Comparison of ENCODE assay signal across 24 cellular contexts in genomic region chr4:185821029-185821419, GRCh38. TPM values are rescaled to one million over a fixed set of nuclear protein-coding genes. Genes with fewer than 3 reads are reported as not detected.
"Had no signal": no experiment of that assay in that cellular context is flagged by ENCODE, and none has a peak within 500 bp of the region (broad histone marks: within the 10 kb centered on the region; RNA-seq: fewer than 3 reads in every experiment).

No MANE protein-coding gene starts in this region.

- H3K27ac ChIP-seq: breast epithelium, left lung, lower lobe of right lung, parathyroid adenoma, testis, upper lobe of left lung, vagina had no signal

- H3K4me1 ChIP-seq: breast epithelium, left lung, lower lobe of right lung, testis, upper lobe of left lung, vagina had no signal

- H3K27me3 ChIP-seq: breast epithelium, left lung, testis, upper lobe of left lung, vagina had no signal

- H3K4me3 ChIP-seq: breast epithelium, left lung, lower lobe of right lung, upper lobe of left lung, vagina had no signal

- H3K36me3 ChIP-seq: breast epithelium, left lung, lower lobe of right lung, upper lobe of left lung, vagina had no signal

- FAIRE-seq: endothelial cell of umbilical vein had no signal

- H3K9me3 ChIP-seq: breast epithelium, left lung, lower lobe of right lung, testis, upper lobe of left lung, vagina had no signal

- ATAC-seq: activated CD4-positive, CD25-positive, alpha-beta regulatory T cell treated with anti-CD3 and anti-CD28 coated beads, Interleukin-2, amount 50 U/mL, for 24 hours; activated naive CD8-positive, alpha-beta T cell treated with anti-CD3 and anti-CD28 coated beads, Interleukin-2, amount 50 U/mL, for 24 hours; activated T-cell treated with anti-CD3 and anti-CD28 coated beads, Interleukin-2, amount 50 U/mL, for 4 hours; activated T-helper 17 cell treated with anti-CD3 and anti-CD28 coated beads, Interleukin-2, amount 50 U/mL, for 72 hours; esophagus mucosa; lower lobe of right lung had no signal

- H3K9ac ChIP-seq: parathyroid adenoma had no signal

- H2AFZ ChIP-seq: parathyroid adenoma had no signal

- H3K79me2 ChIP-seq: parathyroid adenoma had no signal

- DNase-seq: activated CD4-positive, alpha-beta memory T cell treated with anti-CD3 and anti-CD28 coated beads, Interleukin-2, amount 10 ng/mL, durations not matched to agents 7 days and 5 days; activated CD4-positive, alpha-beta T cell treated with anti-CD3 and anti-CD28 coated beads, Interleukin-2, amount 10 ng/mL, durations not matched to agents 7 days and 5 days; activated naive CD8-positive, alpha-beta T cell treated with anti-CD3 and anti-CD28 coated beads, Interleukin-2, amount 50 U/mL, for 24 hours; activated T-cell treated with anti-CD3 and anti-CD28 coated beads, Interleukin-2, amount 50 U/mL, for 4 hours; amygdala; central memory CD4-positive, alpha-beta T cell; foreskin fibroblast; kidney glomerular epithelial cell; lower lobe of right lung; mesenchymal stem cell; stimulated activated CD4-positive, alpha-beta T cell treated with anti-CD3 and anti-CD28 coated beads, Interleukin-2, amount 100 ng/mL, for 48 hours; stimulated activated naive CD4-positive, alpha-beta T cell treated with Interleukin-2 at 50 U/mL for 16 hours; T-helper 1 cell had no signal

RNA-seq across cellular contexts. Expression of gene SORBS2, which starts 9.0 kb away (rescaled TPM):
- total RNA-seq: activated CD4-positive, alpha-beta memory T cell treated with anti-CD3 and anti-CD28 coated beads, Interleukin-2, amount 10 ng/mL, durations not matched to agents 7 days and 5 days; activated CD4-positive, alpha-beta T cell treated with anti-CD3 and anti-CD28 coated beads, Interleukin-2, amount 10 ng/mL, durations not matched to agents 7 days and 5 days; activated T-helper 17 cell treated with anti-CD3 and anti-CD28 coated beads, Interleukin-2, amount 50 U/mL, for 72 hours; natural killer cell treated with Interleukin-12 subunit alpha and Interleukin-12 subunit beta and Interleukin-15 and Interleukin-18, amount 100 ng/mL, for 72 hours had no signal
